ENCODE assay signal across 1 cellular context in genomic region chr2:234951386-234952269, GRCh38.
TF ChIP-seq lines count a peak whose summit lies in the region.

A gene with protein sequence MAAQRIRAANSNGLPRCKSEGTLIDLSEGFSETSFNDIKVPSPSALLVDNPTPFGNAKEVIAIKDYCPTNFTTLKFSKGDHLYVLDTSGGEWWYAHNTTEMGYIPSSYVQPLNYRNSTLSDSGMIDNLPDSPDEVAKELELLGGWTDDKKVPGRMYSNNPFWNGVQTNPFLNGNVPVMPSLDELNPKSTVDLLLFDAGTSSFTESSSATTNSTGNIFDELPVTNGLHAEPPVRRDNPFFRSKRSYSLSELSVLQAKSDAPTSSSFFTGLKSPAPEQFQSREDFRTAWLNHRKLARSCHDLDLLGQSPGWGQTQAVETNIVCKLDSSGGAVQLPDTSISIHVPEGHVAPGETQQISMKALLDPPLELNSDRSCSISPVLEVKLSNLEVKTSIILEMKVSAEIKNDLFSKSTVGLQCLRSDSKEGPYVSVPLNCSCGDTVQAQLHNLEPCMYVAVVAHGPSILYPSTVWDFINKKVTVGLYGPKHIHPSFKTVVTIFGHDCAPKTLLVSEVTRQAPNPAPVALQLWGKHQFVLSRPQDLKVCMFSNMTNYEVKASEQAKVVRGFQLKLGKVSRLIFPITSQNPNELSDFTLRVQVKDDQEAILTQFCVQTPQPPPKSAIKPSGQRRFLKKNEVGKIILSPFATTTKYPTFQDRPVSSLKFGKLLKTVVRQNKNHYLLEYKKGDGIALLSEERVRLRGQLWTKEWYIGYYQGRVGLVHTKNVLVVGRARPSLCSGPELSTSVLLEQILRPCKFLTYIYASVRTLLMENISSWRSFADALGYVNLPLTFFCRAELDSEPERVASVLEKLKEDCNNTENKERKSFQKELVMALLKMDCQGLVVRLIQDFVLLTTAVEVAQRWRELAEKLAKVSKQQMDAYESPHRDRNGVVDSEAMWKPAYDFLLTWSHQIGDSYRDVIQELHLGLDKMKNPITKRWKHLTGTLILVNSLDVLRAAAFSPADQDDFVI (plus strand): TSS chr2:234952017. CDS start chr2:235035003, 82,986 bp downstream.

TF ChIP-seq in H1, 55 proteins besides CTCF, POLR2A, EP300 and RAD21 (continued from another document):
- TF ChIP-seq, protein P1, sequence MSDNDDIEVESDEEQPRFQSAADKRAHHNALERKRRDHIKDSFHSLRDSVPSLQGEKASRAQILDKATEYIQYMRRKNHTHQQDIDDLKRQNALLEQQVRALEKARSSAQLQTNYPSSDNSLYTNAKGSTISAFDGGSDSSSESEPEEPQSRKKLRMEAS (IDR thresholded peaks at IDR 0.05): 0 out of 2 replicates have a peak, but pooled peaks have one; percentile 3
- TF ChIP-seq HDAC2 (IDR thresholded peaks at IDR 0.05; ENCODE audit: borderline replicate concordance in 1 of 2, low read depth in 2 of 2, low read length in 2 of 2) (no peak), POLR2AphosphoS5 (IDR thresholded peaks at IDR 0.05; ENCODE audit: low read depth, low read length) (no peak), CTBP2 (IDR thresholded peaks at IDR 0.05; ENCODE audit: borderline replicate concordance, insufficient read depth, insufficient read length, low read length) (no peak), GTF2F1 (IDR thresholded peaks at IDR 0.05; ENCODE audit: borderline replicate concordance, low read depth, low read length) (no peak), BACH1 (IDR thresholded peaks at IDR 0.05; ENCODE audit: low read length) (no peak), YY1 (IDR thresholded peaks at IDR 0.05; ENCODE audit: low read depth, low read length) (peak; percentile 19; the same call in 1 of the 2 replicates), KDM5A (IDR thresholded peaks at IDR 0.05; ENCODE audit: low read length) (no peak)
- TF ChIP-seq, protein P2, sequence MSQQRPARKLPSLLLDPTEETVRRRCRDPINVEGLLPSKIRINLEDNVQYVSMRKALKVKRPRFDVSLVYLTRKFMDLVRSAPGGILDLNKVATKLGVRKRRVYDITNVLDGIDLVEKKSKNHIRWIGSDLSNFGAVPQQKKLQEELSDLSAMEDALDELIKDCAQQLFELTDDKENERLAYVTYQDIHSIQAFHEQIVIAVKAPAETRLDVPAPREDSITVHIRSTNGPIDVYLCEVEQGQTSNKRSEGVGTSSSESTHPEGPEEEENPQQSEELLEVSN (IDR thresholded peaks at IDR 0.05): no peak
